Comparison of ENCODE assay signal across 22 cellular contexts in genomic region chr13:53123536-53123935, GRCh38.
DNase-seq lines count a peak whose midpoint lies in the region; ATAC-seq and TF ChIP-seq lines count a peak whose summit lies in the region.
"Had no signal": no experiment of that assay in that cellular context is flagged by ENCODE, and none has a peak within 500 bp of the region (broad histone marks: within the 10 kb centered on the region; RNA-seq: fewer than 3 reads in every experiment).

No MANE protein-coding gene starts in this region.

- DNase-seq in Karpas-422 (no peak), thyroid gland (peak; percentile 58 to 62), G401 (ENCODE audit: low spot score) (no peak), osteoblast (ENCODE audit: insufficient read length, low spot score, missing footprints) (no peak)
- DNase-seq: 8988T; ACHN; BE2C; C1 segment of cervical spinal cord; CD4-positive, alpha-beta memory T cell; CD4-positive, CD25-positive, alpha-beta regulatory T cell; CD8-positive, alpha-beta memory T cell; COR-L47; DMS 273 treated with DMSO at 0.1 percent for 48 hours; DMS153; DMS53; DMS79; DND-41; EL; GF-D8 had no signal

- 34 to 59% methylated on average over 3 of the region's 3 CpGs for WGBS in thyroid gland, 2 donors

- H2AFZ ChIP-seq in Karpas-422 (ENCODE audit: low read length), result peak overlapping the region; percentile 41; the same call in 1 of the 2 replicates
- no peak overlapping the region for H2AFZ ChIP-seq in osteoblast (ENCODE audit: low read length)

- H3K27me3 ChIP-seq in Karpas-422 (ENCODE audit: low read length) (no peaks in the 10 kb centered on the region; the same call in 1 of the 2 replicates), thyroid gland (no peaks in the 10 kb centered on the region), osteoblast (ENCODE audit: insufficient read depth, low read length) (no peaks in the 10 kb centered on the region)
- H3K27me3 ChIP-seq: BE2C, BLaER1 had no signal

- CTCF ChIA-PET in HEK293 (lab: Yijun Ruan, JAX), result no interaction called here

- H3K9me3 ChIP-seq in HEK293 (ENCODE audit: control insufficient read depth, insufficient read depth, low read depth, low read length) (no peaks in the 10 kb centered on the region), Karpas-422 (ENCODE audit: low read length) (no peaks in the 10 kb centered on the region), thyroid gland (no peaks in the 10 kb centered on the region), osteoblast (ENCODE audit: low read depth, low read length) (no peaks in the 10 kb centered on the region)
- H3K9me3 ChIP-seq: BE2C, BLaER1 had no signal

- H3K4me3 ChIP-seq in HEK293 (ENCODE audit: low read depth, low read length) (no peak overlapping the region), Karpas-422 (ENCODE audit: low read length) (no peak overlapping the region), thyroid gland (replicated peaks in 1 of 3) (no peak overlapping the region), osteoblast (ENCODE audit: insufficient read depth, low read length) (no peak overlapping the region)
- H3K4me3 ChIP-seq: BLaER1 had no signal

- TF ChIP-seq CTCF in HEK293 (tag by site-specific recombination; IDR thresholded peaks at IDR 0.05), result no peak
- TF ChIP-seq CTCF in thyroid gland (IDR thresholded peaks at IDR 0.05), result no peak
- no peak for TF ChIP-seq CTCF in osteoblast (IDR thresholded peaks at IDR 0.05; ENCODE audit: extremely low read depth, low read depth, low read length)

- H3K36me3 ChIP-seq in HEK293 (ENCODE audit: control insufficient read depth in 2 of 2, insufficient read depth in 1 of 2, low read length in 2 of 2) (no peaks in the 10 kb centered on the region), Karpas-422 (ENCODE audit: insufficient read depth, low read length) (no peaks in the 10 kb centered on the region), thyroid gland (no peaks in the 10 kb centered on the region), osteoblast (ENCODE audit: insufficient read depth, low read length) (no peaks in the 10 kb centered on the region)
- H3K36me3 ChIP-seq: BE2C, BLaER1 had no signal

- no peak overlapping the region for H3K4me2 ChIP-seq in Karpas-422 (ENCODE audit: low read depth, low read length, poor library complexity, severe bottlenecking)
- no peak overlapping the region for H3K4me2 ChIP-seq in osteoblast (ENCODE audit: insufficient read depth, low read length)
- H3K4me2 ChIP-seq: BLaER1 had no signal

- intact Hi-C loops in thyroid gland (cut with DNase I), result no loop called here

- in situ Hi-C loops in G401 (cut with HindIII; ENCODE audit: low sequenced_read_pairs), result no loop called here

- H4K20me1 ChIP-seq in Karpas-422 (ENCODE audit: insufficient read depth, low read depth, low read length), result no peaks in the 10 kb centered on the region
- H4K20me1 ChIP-seq in osteoblast (ENCODE audit: insufficient read depth, low read length), result no peaks in the 10 kb centered on the region
- H4K20me1 ChIP-seq: BLaER1 had no signal

- no peak for ATAC-seq in GM18873 (IDR thresholded peaks at IDR 0.05; ENCODE audit: low FRiP score, unreplicated experiment)

- no peak overlapping the region for H3K9ac ChIP-seq in Karpas-422 (ENCODE audit: low read length)
- H3K9ac ChIP-seq: BLaER1 had no signal

- H3K9me2 ChIP-seq in Karpas-422 (replicated peaks; ENCODE audit: insufficient read depth, low read length), result no peaks in the 10 kb centered on the region

- H3K79me2 ChIP-seq in Karpas-422 (ENCODE audit: low read length) (no peaks in the 10 kb centered on the region), osteoblast (ENCODE audit: insufficient read depth, low read length) (no peaks in the 10 kb centered on the region)

- H3K27ac ChIP-seq in HEK293 (ENCODE audit: extremely low read depth, low read depth, low read length) (no peak overlapping the region), Karpas-422 (ENCODE audit: low read length) (no peak overlapping the region), thyroid gland (peak overlapping the region; percentile 88 to 90 (median 89)), osteoblast (ENCODE audit: low read depth, low read length) (no peak overlapping the region)
- H3K27ac ChIP-seq: BLaER1 had no signal

- H3K4me1 ChIP-seq in HEK293 (ENCODE audit: control insufficient read depth, insufficient read depth, low read length), result no peaks in the 10 kb centered on the region
- H3K4me1 ChIP-seq in Karpas-422 (ENCODE audit: low read length), result no peaks in the 10 kb centered on the region
- H3K4me1 ChIP-seq in thyroid gland, result peaks cover 43 to 55% of the 10 kb centered on the region in 2 donors
- H3K4me1 ChIP-seq in osteoblast (ENCODE audit: insufficient read depth, low read length), result no peaks in the 10 kb centered on the region
- H3K4me1 ChIP-seq: BE2C, BLaER1 had no signal

- TF ChIP-seq POLR2A in thyroid gland (IDR thresholded peaks at IDR 0.05), result peak in 1 of 2 donors; percentile 38

- POLR2A ChIA-PET in HEK293 (lab: Yijun Ruan, JAX), result no interaction called here

TF ChIP-seq in HEK293, 187 proteins besides CTCF, POLR2A, EP300 and RAD21:
- TF ChIP-seq SCRT2 (tag by site-specific recombination; IDR thresholded peaks at IDR 0.05) (0 out of 2 replicates have a peak, but pooled peaks have one; percentile 26), ZNF221 (tag by site-specific recombination; IDR thresholded peaks at IDR 0.05; ENCODE audit: borderline replicate concordance) (no peak)

Comparison
In these comparisons a context has a peak if more than half of its experiments do, and no peak if none do; other contexts are left out.
1. H3K27ac ChIP-seq: peak in thyroid gland (3 of 3); none in HEK293 (single experiment), Karpas-422 (single experiment) and osteoblast (single experiment).
2. DNase-seq: peak in thyroid gland (2 of 2); none in Karpas-422 (single experiment), G401 (single experiment) and osteoblast (single experiment).